In genomic region chr3:11847607-11848006, GRCh38 we compare ENCODE assay signal across 10 cellular contexts. TPM values are rescaled to one million over a fixed set of nuclear protein-coding genes. Genes with fewer than 3 reads are reported as not detected.
DNase-seq lines count a peak whose midpoint lies in the region; ATAC-seq, FAIRE-seq and TF ChIP-seq lines count a peak whose summit lies in the region.
"Had no signal": no experiment of that assay in that cellular context is flagged by ENCODE, and none has a peak within 500 bp of the region (broad histone marks: within the 10 kb centered on the region; RNA-seq: fewer than 3 reads in every experiment).

No MANE protein-coding gene starts in this region.

- H3K23me2 ChIP-seq in H9 (ENCODE audit: insufficient read length, low read depth, low read length, poor library complexity, severe bottlenecking) (peaks cover 11% of the 10 kb centered on the region), H1 (ENCODE audit: low read depth, low read length) (peaks cover 9% of the 10 kb centered on the region; the same call in 1 of the 2 replicates)

- FAIRE-seq in H1 (lab: Jason Lieb, UNC) (no peak), GM19239 (lab: Jason Lieb, UNC) (no peak)
- FAIRE-seq: endometrium, HTR-8/SVneo had no signal

- H3K18ac ChIP-seq in H9 (ENCODE audit: insufficient read length, low read depth, low read length) (no peak overlapping the region), H1 (ENCODE audit: extremely low read depth, low read length) (no peak overlapping the region)

- H3K4me3 Mint-ChIP-seq in H9 = peak overlapping the region in 1 of 2 experiments; percentile 100; a peak in 2 of 5 replicates

- no peak overlapping the region for H4K91ac ChIP-seq in H9 (ENCODE audit: insufficient read length, low read depth, low read length)
- H4K91ac ChIP-seq in H1 (replicated peaks; ENCODE audit: insufficient read length, low read length) = no peak overlapping the region

- H3K36me3 ChIP-seq in Panc1 (ENCODE audit: control insufficient read depth, insufficient read depth, low read length) (no peaks in the 10 kb centered on the region; the same call in 1 of the 2 replicates), H1 (ENCODE audit: control insufficient read depth in 2 of 4, insufficient read depth in 4 of 4, low read length in 3 of 4) (peaks cover 0 to 10% (median 6%) of the 10 kb centered on the region in 4 experiments; a peak in 4 of 8 replicates), sigmoid colon (peaks cover 3 to 14% (median 7%) of the 10 kb centered on the region in 4 donors)

- TF ChIP-seq RAD21 in H1 (IDR thresholded peaks at IDR 0.05 in 1 of 2, conservative IDR thresholded peaks at IDR 0.05 in 1 of 2; ENCODE audit: low read depth in 2 of 2, low read length in 2 of 2) = no peak

- no peak for TF ChIP-seq POLR2A in H1 (IDR thresholded peaks at IDR 0.05; ENCODE audit: control extremely low read depth in 1 of 2, low read depth in 2 of 2, low read length in 2 of 2)
- no peak for TF ChIP-seq POLR2A in sigmoid colon (IDR thresholded peaks at IDR 0.05)

- TF ChIP-seq EP300 in H1 (IDR thresholded peaks at IDR 0.05; ENCODE audit: borderline replicate concordance in 1 of 2, low read depth in 2 of 2, low read length in 2 of 2) (no peak), sigmoid colon (IDR thresholded peaks at IDR 0.05) (no peak)

- H3K4me1 ChIP-seq in H9 (ENCODE audit: insufficient read depth, low read length) (no peaks in the 10 kb centered on the region), Panc1 (ENCODE audit: control insufficient read depth, insufficient read depth, low read length) (peaks cover 4% of the 10 kb centered on the region), H1 (replicated peaks in 1 of 4; ENCODE audit: control insufficient read depth in 3 of 4, insufficient read depth in 4 of 4, low read length in 3 of 4) (peaks cover 0 to 2% (median 0%) of the 10 kb centered on the region in 4 experiments; a peak in 3 of 7 replicates), sigmoid colon (peaks cover 0 to 23% (median 19%) of the 10 kb centered on the region in 4 donors)

- H3K27ac ChIP-seq in H9 (ENCODE audit: insufficient read length, low read depth, low read length) (no peak overlapping the region), Panc1 (ENCODE audit: low read length) (peak overlapping the region; percentile 34; the same call in 1 of the 2 replicates), H1 (ENCODE audit: low read depth, low read length) (no peak overlapping the region), sigmoid colon (peak overlapping the region; percentile 88 to 92 (median 90))

- H4K8ac ChIP-seq in H9 (replicated peaks; ENCODE audit: insufficient read length, low read depth, low read length) = no peak overlapping the region
- H4K8ac ChIP-seq in H1 (ENCODE audit: extremely low read depth, insufficient read depth, low read length) = no peak overlapping the region

- POLR2A ChIA-PET in Panc1 (lab: Charles Lee) = no interaction called here
- POLR2A ChIA-PET in H1 (lab: Charles Lee; ENCODE audit: partially characterized antibody) = interaction anchor here (1.3 kb wide), 1 partner anchor 12 kb away, joined by 3 read pairs; no protein-coding TSS in a partner anchor

- no peak overlapping the region for H2BK120ac ChIP-seq in H9 (ENCODE audit: low read depth, low read length, poor library complexity, severe bottlenecking)
- no peak overlapping the region for H2BK120ac ChIP-seq in H1 (replicated peaks; ENCODE audit: low read depth, low read length)

- H3K9me3 Mint-ChIP-seq in H9 = no peaks in the 10 kb centered on the region

- no peak overlapping the region for H3K4ac ChIP-seq in H9 (ENCODE audit: low read depth, low read length)
- no peak overlapping the region for H3K4ac ChIP-seq in H1 (replicated peaks; ENCODE audit: insufficient read length, low read depth, low read length)

- H3K79me1 ChIP-seq in H9 (ENCODE audit: insufficient read depth, low read depth, low read length, poor library complexity, severe bottlenecking) (no peaks in the 10 kb centered on the region), H1 (ENCODE audit: low read depth, low read length) (no peaks in the 10 kb centered on the region)

- H4K20me1 ChIP-seq in H9 (ENCODE audit: control insufficient read depth, insufficient read depth, insufficient read length) = no peaks in the 10 kb centered on the region
- no peaks in the 10 kb centered on the region for H4K20me1 ChIP-seq in H1 (replicated peaks in 1 of 2; ENCODE audit: control insufficient read depth in 1 of 2, insufficient read depth in 2 of 2, low read length in 2 of 2)

- no peak overlapping the region for H2BK12ac ChIP-seq in H9 (ENCODE audit: insufficient read length, low read depth, low read length)
- H2BK12ac ChIP-seq in H1 (ENCODE audit: low read depth, low read length) = no peak overlapping the region

- peaks cover 6 to 19% (median 16%) of the 10 kb centered on the region in 3 experiments; a peak in 6 of 7 replicates for H3K36me3 Mint-ChIP-seq in H9 (ENCODE audit: insufficient read depth in 1 of 3, low read depth in 3 of 3)

- no TSS peak for BruUV-seq in Panc1 (replicated peaks; lab: Mats Ljungman, UMichigan)

- H3K27me3 ChIP-seq in H9 (ENCODE audit: insufficient read depth, low read length) = no peaks in the 10 kb centered on the region; the same call in 1 of the 2 replicates
- H3K27me3 ChIP-seq in Panc1 (ENCODE audit: control insufficient read depth, insufficient read depth, low read length) = no peaks in the 10 kb centered on the region
- peaks cover 0 to 13% (median 3%) of the 10 kb centered on the region in 4 experiments; a peak in 3 of 7 replicates for H3K27me3 ChIP-seq in H1 (replicated peaks in 1 of 4; ENCODE audit: control insufficient read depth in 3 of 4, extremely low read depth in 1 of 4, insufficient read depth in 3 of 4, low read length in 3 of 4)
- no peaks in the 10 kb centered on the region for H3K27me3 ChIP-seq in sigmoid colon

- no peak overlapping the region for H2BK20ac ChIP-seq in H9 (ENCODE audit: low read depth, low read length, poor library complexity, severe bottlenecking)
- no peak overlapping the region for H2BK20ac ChIP-seq in H1 (ENCODE audit: low read length)

- peaks cover 28% of the 10 kb centered on the region for H3K27me3 Mint-ChIP-seq in H9 (ENCODE audit: low read depth)

- peaks cover 20 to 21% of the 10 kb centered on the region in 2 experiments for H3K4me1 Mint-ChIP-seq in H9

- intact Hi-C loops in Panc1 (cut with micrococcal nuclease; ENCODE audit: unreplicated experiment) = no loop called here
- intact Hi-C loops in sigmoid colon (cut with DNase I) = no loop called here

- in situ Hi-C loops in Panc1 (cut with HindIII; ENCODE audit: low pct_unique_long_range_greater_than_20kb, low sequenced_read_pairs) = no loop called here

- H2AK5ac ChIP-seq in H9 (ENCODE audit: insufficient read length, low read length) = no peak overlapping the region
- no peak overlapping the region for H2AK5ac ChIP-seq in H1 (ENCODE audit: low read depth, low read length)

- no peak for ATAC-seq in Panc1
- ATAC-seq in GM21619 (IDR thresholded peaks at IDR 0.05; ENCODE audit: unreplicated experiment) = no peak

- H3K4me3 ChIP-seq in Panc1 (ENCODE audit: low read depth in 2 of 2, low read length in 2 of 2) = no peak overlapping the region
- no peak overlapping the region; a peak in 1 of 8 replicates for H3K4me3 ChIP-seq in H1 (ENCODE audit: extremely low read depth in 1 of 4, insufficient read depth in 2 of 4, low read depth in 3 of 4, low read length in 4 of 4)
- no peak overlapping the region for H3K4me3 ChIP-seq in sigmoid colon

- DNase-seq in H9 = no peak
- no peak for DNase-seq in Panc1 (ENCODE audit: low read depth, low spot score)
- no peak for DNase-seq in H1 (ENCODE audit: low read depth in 1 of 2, low spot score in 2 of 2)
- DNase-seq in sigmoid colon = no peak
- no peak for DNase-seq in DMS79 treated with DMSO at 0.1 percent for 48 hours (lab: John Stamatoyannopoulos, UW)
- no peak for DNase-seq in GM19239 (ENCODE audit: insufficient read length, low spot score)
- DNase-seq: posterior cingulate gyrus had no signal

- no peak overlapping the region for H2AFZ ChIP-seq in H9 (ENCODE audit: low read length)
- peak overlapping the region; percentile 91; the same call in 1 of the 2 replicates for H2AFZ ChIP-seq in H1 (ENCODE audit: low read length)

- H3T11ph ChIP-seq in H9 (ENCODE audit: low read length) = no peak overlapping the region

- H3K14ac ChIP-seq in H9 (ENCODE audit: insufficient read depth, low read length) (no peak overlapping the region), H1 (ENCODE audit: insufficient read length) (no peak overlapping the region)

- CTCF ChIA-PET in Panc1 (lab: Charles Lee) = no interaction called here
- CTCF ChIA-PET in H1 (lab: Charles Lee; ENCODE audit: partially characterized antibody) = interaction anchor here (0.6 to 1.5 kb wide), 11 partner anchors 8 to 328 kb away, joined by 3 to 4 read pairs (median 3); no protein-coding TSS in a partner anchor

- H3K9ac ChIP-seq in H9 (ENCODE audit: extremely low read depth, insufficient read length, low read length) (no peak overlapping the region), H1 (replicated peaks in 1 of 4; ENCODE audit: extremely low read depth in 1 of 4, low read depth in 3 of 4, low read length in 3 of 4) (no peak overlapping the region)

- no peak overlapping the region for H3K4me2 ChIP-seq in H9 (ENCODE audit: insufficient read depth, insufficient read length, low read length)
- peak overlapping the region in 1 of 2 experiments; percentile 85; a peak in 1 of 4 replicates for H3K4me2 ChIP-seq in H1 (ENCODE audit: insufficient read depth in 1 of 2, low read depth in 2 of 2, low read length in 2 of 2)

- WGBS in H9 (ENCODE audit: extremely low coverage, insufficient read length, low lambda C conversion rate) = no CpG with 5 or more reads among the region's 1 CpG
- 73% methylated on average over 1 of the region's 1 CpG; no CpG with 5 or more reads in 1 of the 2 experiments for WGBS in H1 (ENCODE audit: extremely low coverage in 1 of 2, insufficient coverage in 1 of 2, insufficient read length in 1 of 2, insufficient replicate concordance in 2 of 2, low coverage in 1 of 2, low lambda C conversion rate in 2 of 2, missing lambda C conversion rate in 1 of 2), 2 experiments
- WGBS in sigmoid colon, 2 donors = 85 to 90% methylated on average over 1 of the region's 1 CpG

- H2BK15ac ChIP-seq in H9 (ENCODE audit: low read depth, low read length) (no peak overlapping the region), H1 (ENCODE audit: low read length) (no peak overlapping the region)

- H3K79me2 ChIP-seq in H9 (ENCODE audit: insufficient read depth, low read length) (no peaks in the 10 kb centered on the region), H1 (ENCODE audit: control insufficient read depth in 1 of 2, insufficient read depth in 2 of 2, low read length in 2 of 2) (peaks cover 0 to 5% of the 10 kb centered on the region in 2 experiments; a peak in 1 of 4 replicates)

- 0 out of 3 replicates have a peak, but pooled peaks have one; percentile 19 for TF ChIP-seq CTCF in H9 (conservative IDR thresholded peaks at IDR 0.05)
- no peak for TF ChIP-seq CTCF in Panc1 (IDR thresholded peaks at IDR 0.05)
- TF ChIP-seq CTCF in H1 (IDR thresholded peaks at IDR 0.05; ENCODE audit: control extremely low read depth in 1 of 3, insufficient read depth in 1 of 3, low read depth in 1 of 3, low read length in 3 of 3) = peak in 1 of 3 experiments; percentile 21; a peak in 1 of 4 replicates
- TF ChIP-seq CTCF in sigmoid colon (IDR thresholded peaks at IDR 0.05) = no peak

- H2BK5ac ChIP-seq in H9 (ENCODE audit: insufficient read length, low read length) (no peak overlapping the region), H1 (ENCODE audit: low read depth, low read length) (no peak overlapping the region)

- H3K23ac ChIP-seq in H9 (ENCODE audit: insufficient read length, low read depth, low read length) (no peak overlapping the region), H1 (ENCODE audit: insufficient read length) (no peak overlapping the region)

- no peak overlapping the region for H4K5ac ChIP-seq in H9 (ENCODE audit: insufficient read length, low read depth, low read length)
- no peak overlapping the region for H4K5ac ChIP-seq in H1 (ENCODE audit: insufficient read length, low read depth, low read length)

- H3K56ac ChIP-seq in H9 (ENCODE audit: insufficient read length, low read depth, low read length) (no peak overlapping the region), H1 (replicated peaks; ENCODE audit: insufficient read length, low read depth, low read length) (no peak overlapping the region)

- H3K9me3 ChIP-seq in H9 (ENCODE audit: control insufficient read depth, low read depth, low read length) (no peaks in the 10 kb centered on the region), Panc1 (ENCODE audit: control insufficient read depth, insufficient read depth, low read depth, low read length) (no peaks in the 10 kb centered on the region), H1 (ENCODE audit: insufficient read depth in 2 of 2, low read depth in 1 of 2, low read length in 1 of 2) (no peaks in the 10 kb centered on the region), sigmoid colon (no peaks in the 10 kb centered on the region)

- no peak overlapping the region for H3K27ac Mint-ChIP-seq in H9

RNA-seq across cellular contexts. Expression of gene TAMM41, which starts 0.9 kb away (rescaled TPM):
- 23.5 and 24.3 TPM in 2 replicates for total RNA-seq in H9 (2021)
- 10.8 TPM for total RNA-seq in Panc1 (2021; ENCODE audit: unreplicated experiment)
- polyA plus RNA-seq in Panc1 (2012; ENCODE audit: insufficient read length) = 10.8 TPM
- total RNA-seq in H1 (2021; fragmentation: NEBNext Ultra II Directional; extraction: Animal tissue kit (Norgen Biotek cat#: 25700)) = 16.9 and 17.5 TPM in 2 replicates
- polyA plus RNA-seq in H1 (2011; rRNA removed) = 22.5 and 30.1 TPM in 2 replicates
- 21.8 TPM for polyA plus RNA-seq in H1 (2011; cell fraction: cytosol; rRNA removed)
- polyA plus RNA-seq in H1 (2011; cell fraction: nucleus; rRNA removed) = 42.3 TPM
- polyA plus RNA-seq in H1 (2012, experiment 1 of 2) = 13.1 to 22.3 TPM (median 19.0 TPM) in 4 replicates
- 9.8 TPM for polyA plus RNA-seq in H1 (2012, experiment 2 of 2)
- polyA plus RNA-seq in H1 (2013, experiment 1 of 2) = 20.8 TPM
- polyA plus RNA-seq in H1 (2013, experiment 2 of 2) = 20.0 TPM
- polyA minus RNA-seq in H1 (2011; rRNA and poly(A)+ RNA removed) = 17.0 and 20.2 TPM in 2 replicates
- polyA minus RNA-seq in H1 (2011; cell fraction: cytosol; rRNA and poly(A)+ RNA removed) = 27.3 TPM
- polyA minus RNA-seq in H1 (2011; cell fraction: nucleus; rRNA and poly(A)+ RNA removed) = 43.9 TPM
- total RNA-seq in sigmoid colon = 10 to 100 TPM in 3 of 4 donors, 1 to 10 TPM in 1; 6.7 to 14.7 (median 10.4) TPM
- polyA plus RNA-seq in sigmoid colon = 10 to 100 TPM in 1 of 3 donors, 1 to 10 TPM in 2; 4.2 to 14.1 (median 5.1) TPM

Comparison
In these comparisons a context has a peak if more than half of its experiments do, and no peak if none do; other contexts are left out.
1. H3K27ac ChIP-seq: peak in Panc1 (single experiment) and sigmoid colon (4 of 4); none in H9 (single experiment) and H1 (single experiment).